In genomic region chr4:76232681-76233080, GRCh38 we compare ENCODE assay signal across 1 cellular context.
TF ChIP-seq lines count a peak whose summit lies in the region.

No MANE protein-coding gene starts in this region.

TF ChIP-seq in K562, 482 proteins besides CTCF, POLR2A, EP300 and RAD21:
- TF ChIP-seq GATA2 (CRISPR knock-in tag; IDR thresholded peaks at IDR 0.05) (no peak), ZNF316 (IDR thresholded peaks at IDR 0.05) (peak; percentile 82), HMBOX1 (IDR thresholded peaks at IDR 0.05) (no peak), SMAD3 (CRISPR knock-in tag; conservative IDR thresholded peaks at IDR 0.05) (no peak), TAF15 (IDR thresholded peaks at IDR 0.05; ENCODE audit: low read depth, low read length) (no peak), MAFG (tag; conservative IDR thresholded peaks at IDR 0.05) (peak; percentile 33; the same call in 1 of the 2 replicates), STAG1 (CRISPR knock-in tag; IDR thresholded peaks at IDR 0.05; ENCODE audit: borderline replicate concordance) (no peak), SRSF9 (IDR thresholded peaks at IDR 0.05; ENCODE audit: borderline replicate concordance, low read depth, low read length) (no peak), C11orf30 (IDR thresholded peaks at IDR 0.05; ENCODE audit: low read depth) (peak; percentile 68)
